ENCODE assay signal across 9 cellular contexts in the genomic region with DNA sequence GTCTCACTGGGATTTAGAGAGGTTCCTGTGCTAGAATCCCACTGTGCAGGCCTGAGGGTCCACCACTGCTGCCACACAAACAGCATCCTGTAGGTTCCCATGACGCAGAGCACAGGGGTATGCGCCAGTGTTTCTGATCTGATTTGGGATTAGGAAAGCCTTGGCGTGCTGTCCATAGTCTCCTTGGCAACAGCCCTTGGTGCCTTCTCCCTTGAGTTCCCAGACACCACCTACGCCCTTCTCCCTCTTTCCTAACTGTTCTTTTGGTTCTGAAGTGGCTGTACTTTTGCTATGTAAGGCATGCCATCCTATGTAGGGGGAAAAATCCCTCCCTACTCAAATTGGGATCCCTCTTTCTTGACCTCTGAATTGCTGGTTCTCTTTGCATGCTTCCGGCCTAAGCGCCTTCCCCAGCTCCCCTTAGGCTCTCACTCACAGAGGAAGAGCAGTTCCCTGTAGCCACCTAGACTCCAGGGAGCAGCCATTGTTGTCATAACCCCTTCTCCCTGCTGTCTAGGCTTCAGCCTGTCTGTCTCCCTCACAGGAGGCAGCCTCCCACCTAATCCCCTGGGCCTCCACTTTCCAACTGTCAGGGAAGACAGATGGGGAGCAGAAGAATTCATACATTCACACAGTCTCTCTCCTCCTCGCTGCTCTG. TPM values are rescaled to one million over a fixed set of nuclear protein-coding genes. Genes with fewer than 3 reads are reported as not detected.
DNase-seq lines count a peak whose midpoint lies in the region; ATAC-seq and TF ChIP-seq lines count a peak whose summit lies in the region.
"Had no signal": no experiment of that assay in that cellular context is flagged by ENCODE, and none has a peak within 500 bp of the region (broad histone marks: within the 10 kb centered on the region; RNA-seq: fewer than 3 reads in every experiment).

No MANE protein-coding gene starts in this region.

- H2BK120ac ChIP-seq in trophoblast cell (ENCODE audit: insufficient read depth, low read length, poor library complexity): no peak overlapping the region

- peak overlapping the region; percentile 47 to 70 (median 60); a peak in 21 of 22 replicates for H3K27ac ChIP-seq in BLaER1 treated with 17β-estradiol and CSF1 and Interleukin-3, amounts not matched to agents 10 nM and 100 nM
- H3K27ac ChIP-seq in OCI-LY1 (ENCODE audit: low read depth, low read length, poor library complexity, severe bottlenecking) (peak overlapping the region; percentile 87), iPS-20b (ENCODE audit: low read length) (peak overlapping the region; percentile 16), trophoblast cell (ENCODE audit: low read depth, low read length) (no peak overlapping the region)

- H3K14ac ChIP-seq in trophoblast cell (ENCODE audit: low read length): no peak overlapping the region

- peak overlapping the region; percentile 74 to 90 (median 85) for H3K4me2 ChIP-seq in BLaER1 treated with 17β-estradiol and CSF1 and Interleukin-3, amounts not matched to agents 10 nM and 100 nM
- H3K4me2 ChIP-seq in OCI-LY1 (ENCODE audit: low read length) (peak overlapping the region; percentile 78), trophoblast cell (ENCODE audit: low read length) (no peak overlapping the region)

- no peaks in the 10 kb centered on the region for H3K9me2 ChIP-seq in OCI-LY1 (ENCODE audit: low read depth, low read length)

- DNase-seq in iPS-NIHi11 (ENCODE audit: low spot score) (no peak), GM10266 (ENCODE audit: extremely low spot score) (no peak), trophoblast cell (no peak), epidermal melanocyte (ENCODE audit: insufficient read length, low spot score) (no peak)
- DNase-seq: PC-3 had no signal

- no peak overlapping the region for H4K12ac ChIP-seq in trophoblast cell (ENCODE audit: low read depth, low read length)

- H3K4me1 ChIP-seq in BLaER1 treated with 17β-estradiol and CSF1 and Interleukin-3, amounts not matched to agents 10 nM and 100 nM: peaks cover 15 to 26% (median 21%) of the 10 kb centered on the region in 10 experiments
- peaks cover 36% of the 10 kb centered on the region for H3K4me1 ChIP-seq in OCI-LY1 (ENCODE audit: insufficient read depth, low read length, severe bottlenecking)
- peaks cover 14% of the 10 kb centered on the region; the same call in 1 of the 2 replicates for H3K4me1 ChIP-seq in iPS-20b (ENCODE audit: insufficient read depth, low read length)
- H3K4me1 ChIP-seq in trophoblast cell (ENCODE audit: control insufficient read depth in 1 of 2, insufficient read depth in 2 of 2, low read length in 2 of 2): peaks cover 0 to 2% of the 10 kb centered on the region in 2 experiments

- no peak overlapping the region for H2BK5ac ChIP-seq in trophoblast cell (ENCODE audit: low read depth, low read length, poor library complexity)

- H4K8ac ChIP-seq in trophoblast cell (ENCODE audit: low read depth, low read length): no peak overlapping the region

- no peaks in the 10 kb centered on the region; a peak in 2 of 22 replicates for H3K9me3 ChIP-seq in BLaER1 treated with 17β-estradiol and CSF1 and Interleukin-3, amounts not matched to agents 10 nM and 100 nM (replicated peaks in 1 of 11)
- H3K9me3 ChIP-seq in OCI-LY1 (ENCODE audit: low read length) (no peaks in the 10 kb centered on the region), iPS-20b (ENCODE audit: insufficient read depth, low read depth, low read length) (no peaks in the 10 kb centered on the region), trophoblast cell (ENCODE audit: insufficient read depth, low read depth, low read length) (no peaks in the 10 kb centered on the region)

- H3K23ac ChIP-seq in trophoblast cell (ENCODE audit: low read length): no peak overlapping the region

- no peak overlapping the region for H3K4ac ChIP-seq in trophoblast cell (ENCODE audit: low read depth, low read length)

- no peak for TF ChIP-seq CTCF in OCI-LY1 (IDR thresholded peaks at IDR 0.05; ENCODE audit: low read length)
- no peak for TF ChIP-seq CTCF in GM10266 (IDR thresholded peaks at IDR 0.05; ENCODE audit: control insufficient read depth, insufficient read depth, low read depth, missing control alignments)

- no peak overlapping the region for H4K91ac ChIP-seq in trophoblast cell (ENCODE audit: low read depth, low read length)

- H3K79me1 ChIP-seq in trophoblast cell (ENCODE audit: low read length): no peaks in the 10 kb centered on the region

- no peak overlapping the region for H2AK5ac ChIP-seq in trophoblast cell (ENCODE audit: low read length)

- H3K27me3 ChIP-seq in BLaER1 treated with 17β-estradiol and CSF1 and Interleukin-3, amounts not matched to agents 10 nM and 100 nM: no peaks in the 10 kb centered on the region
- no peaks in the 10 kb centered on the region for H3K27me3 ChIP-seq in OCI-LY1 (ENCODE audit: insufficient read depth, low read length)
- H3K27me3 ChIP-seq in iPS-20b (ENCODE audit: insufficient read depth, low read length): no peaks in the 10 kb centered on the region
- H3K27me3 ChIP-seq in trophoblast cell (ENCODE audit: insufficient read depth, low read length): no peaks in the 10 kb centered on the region

- H3F3A ChIP-seq in OCI-LY1 (ENCODE audit: insufficient read depth, low read length): no peaks in the 10 kb centered on the region

- H2AFZ ChIP-seq in OCI-LY1 (ENCODE audit: low read length): no peak overlapping the region
- H2AFZ ChIP-seq in trophoblast cell (ENCODE audit: insufficient read depth, low read length, poor library complexity): no peak overlapping the region

- H4K20me1 ChIP-seq in BLaER1 treated with 17β-estradiol and CSF1 and Interleukin-3, amounts not matched to agents 10 nM and 100 nM: no peaks in the 10 kb centered on the region
- no peaks in the 10 kb centered on the region for H4K20me1 ChIP-seq in OCI-LY1 (ENCODE audit: insufficient read depth, low read length)

- peak overlapping the region in 9 of 10 experiments; percentile 1 to 40 (median 19); a peak in 7 of 20 replicates for H3K4me3 ChIP-seq in BLaER1 treated with 17β-estradiol and CSF1 and Interleukin-3, amounts not matched to agents 10 nM and 100 nM
- H3K4me3 ChIP-seq in OCI-LY1 (ENCODE audit: low read depth, low read length, poor library complexity, severe bottlenecking) (peak overlapping the region; percentile 54), iPS-20b (ENCODE audit: low read length) (peak overlapping the region; percentile 25; the same call in 1 of the 2 replicates), trophoblast cell (ENCODE audit: low read depth, low read length) (no peak overlapping the region)

- no peaks in the 10 kb centered on the region for H3K79me2 ChIP-seq in OCI-LY1 (ENCODE audit: insufficient read depth, low read length)
- no peaks in the 10 kb centered on the region for H3K79me2 ChIP-seq in trophoblast cell (ENCODE audit: control insufficient read depth, insufficient read depth, low read length, poor library complexity)

- H3K36me3 ChIP-seq in BLaER1 treated with 17β-estradiol and CSF1 and Interleukin-3, amounts not matched to agents 10 nM and 100 nM: no peaks in the 10 kb centered on the region
- H3K36me3 ChIP-seq in OCI-LY1 (ENCODE audit: insufficient read depth, low read length) (no peaks in the 10 kb centered on the region), iPS-20b (ENCODE audit: insufficient read depth, low read depth, low read length) (no peaks in the 10 kb centered on the region), trophoblast cell (ENCODE audit: control insufficient read depth in 1 of 2, insufficient read depth in 2 of 2, low read length in 2 of 2) (no peaks in the 10 kb centered on the region)

- peak; percentile 33 for ATAC-seq in GM21390 (IDR thresholded peaks at IDR 0.05; ENCODE audit: unreplicated experiment)

- WGBS in trophoblast cell (ENCODE audit: extremely low coverage, insufficient coverage, insufficient read length): no CpG with 5 or more reads among the region's 7 CpGs

- peak overlapping the region; percentile 20 to 57 (median 34); a peak in 13 of 22 replicates for H3K9ac ChIP-seq in BLaER1 treated with 17β-estradiol and CSF1 and Interleukin-3, amounts not matched to agents 10 nM and 100 nM
- H3K9ac ChIP-seq in OCI-LY1 (ENCODE audit: low read length) (peak overlapping the region; percentile 65; the same call in 1 of the 2 replicates), iPS-20b (ENCODE audit: low read depth, low read length) (peak overlapping the region; percentile 18; the same call in 1 of the 2 replicates), trophoblast cell (ENCODE audit: low read length) (no peak overlapping the region)

- H2BK12ac ChIP-seq in trophoblast cell (ENCODE audit: low read length): no peak overlapping the region

- H3K18ac ChIP-seq in trophoblast cell (ENCODE audit: low read length): no peak overlapping the region

RNA-seq across cellular contexts. Expression of a gene that starts 14.8 kb away (rescaled TPM):
- 4.6 and 4.7 TPM in 2 replicates for polyA plus RNA-seq in trophoblast cell (2013)
